ENCODE assay signal across 8 cellular contexts in genomic region chrX:39688576-39689373, GRCh38.
DNase-seq lines count a peak whose midpoint lies in the region; ATAC-seq, FAIRE-seq and TF ChIP-seq lines count a peak whose summit lies in the region.

No MANE protein-coding gene starts in this region.

- H3K18ac ChIP-seq in neuronal stem cell (ENCODE audit: low read length) = peak overlapping the region; percentile 94

- no peaks in the 10 kb centered on the region for H3K79me1 ChIP-seq in neuronal stem cell (ENCODE audit: low read depth, low read length)

- H3K4me1 ChIP-seq in gastroesophageal sphincter = peaks cover 0 to 25% (median 4%) of the 10 kb centered on the region in 3 donors
- H3K4me1 ChIP-seq in neuronal stem cell (ENCODE audit: control insufficient read depth in 2 of 2, insufficient read depth in 1 of 2, low read depth in 1 of 2, low read length in 2 of 2) = peaks cover 2 to 10% of the 10 kb centered on the region in 2 donors

- H2BK12ac ChIP-seq in neuronal stem cell (ENCODE audit: low read length) = no peak overlapping the region

- in situ Hi-C loops in G401 (cut with HindIII; ENCODE audit: low sequenced_read_pairs) = no loop called here

- DNase-seq in G401 (ENCODE audit: low spot score) = peak; percentile 3
- peak; percentile 15 to 51 for DNase-seq in NCI-H1930 (lab: John Stamatoyannopoulos, UW)
- peak; percentile 71 for DNase-seq in neuronal stem cell (ENCODE audit: low spot score)
- DNase-seq in HTR-8/SVneo (ENCODE audit: insufficient read length, low spot score) = no peak

- no CpG with 5 or more reads among the region's 100 CpGs for WGBS in gastroesophageal sphincter (ENCODE audit: low coverage in 1 of 2), 2 donors
- no CpG with 5 or more reads among the region's 100 CpGs for WGBS in neuronal stem cell (ENCODE audit: extremely low coverage in 2 of 2, insufficient read length in 2 of 2, insufficient replicate concordance in 1 of 2), 2 donors

- no peak for TF ChIP-seq EP300 in gastroesophageal sphincter (IDR thresholded peaks at IDR 0.05)

- H3K9me3 ChIP-seq in gastroesophageal sphincter = no peaks in the 10 kb centered on the region
- H3K9me3 ChIP-seq in neuronal stem cell (replicated peaks in 1 of 2; ENCODE audit: control insufficient read depth in 2 of 2, insufficient read depth in 1 of 2, low read depth in 1 of 2, low read length in 2 of 2) = no peaks in the 10 kb centered on the region

- peak; percentile 8 to 15 for TF ChIP-seq POLR2A in gastroesophageal sphincter (IDR thresholded peaks at IDR 0.05)

- peaks cover 19% of the 10 kb centered on the region for H3K27me3 Mint-ChIP-seq in activated T-helper 17 cell treated with anti-CD3 and anti-CD28 coated beads, Interleukin-2, amount 50 U/mL, for 72 hours

- H2AK5ac ChIP-seq in neuronal stem cell (ENCODE audit: low read depth, low read length) = no peak overlapping the region

- no peak overlapping the region for H4K91ac ChIP-seq in neuronal stem cell (ENCODE audit: low read depth, low read length, poor library complexity)

- peak overlapping the region; percentile 98 for H4K8ac ChIP-seq in neuronal stem cell (ENCODE audit: low read depth, low read length)

- H2BK15ac ChIP-seq in neuronal stem cell (ENCODE audit: low read length) = no peak overlapping the region

- H3K36me3 ChIP-seq in gastroesophageal sphincter (no peaks in the 10 kb centered on the region), neuronal stem cell (replicated peaks in 1 of 2; ENCODE audit: control insufficient read depth in 2 of 2, insufficient read depth in 2 of 2, low read length in 2 of 2) (no peaks in the 10 kb centered on the region)

- no peaks in the 10 kb centered on the region for H3K4me1 Mint-ChIP-seq in activated T-helper 17 cell treated with anti-CD3 and anti-CD28 coated beads, Interleukin-2, amount 50 U/mL, for 72 hours

- H3K23ac ChIP-seq in neuronal stem cell (ENCODE audit: low read depth, low read length, poor library complexity) = no peak overlapping the region

- no peaks in the 10 kb centered on the region for H3K36me3 Mint-ChIP-seq in activated T-helper 17 cell treated with anti-CD3 and anti-CD28 coated beads, Interleukin-2, amount 50 U/mL, for 72 hours (ENCODE audit: low read depth)

- no peaks in the 10 kb centered on the region for H3K27me3 ChIP-seq in gastroesophageal sphincter
- H3K27me3 ChIP-seq in neuronal stem cell (ENCODE audit: control insufficient read depth in 3 of 3, insufficient read depth in 3 of 3, low read depth in 1 of 3, low read length in 3 of 3) = peaks cover 0 to 29% (median 0%) of the 10 kb centered on the region in 3 experiments

- H3K4me2 ChIP-seq in neuronal stem cell (ENCODE audit: insufficient read depth, low read length, poor library complexity, severe bottlenecking) = peak overlapping the region; percentile 62

- H2BK5ac ChIP-seq in neuronal stem cell (ENCODE audit: low read length) = peak overlapping the region; percentile 93

- no peaks in the 10 kb centered on the region for H3K9me3 Mint-ChIP-seq in activated T-helper 17 cell treated with anti-CD3 and anti-CD28 coated beads, Interleukin-2, amount 50 U/mL, for 72 hours

- peak overlapping the region; percentile 77 for H3K9ac ChIP-seq in neuronal stem cell (ENCODE audit: low read depth, low read length, poor library complexity)

- H3K27ac Mint-ChIP-seq in activated T-helper 17 cell treated with anti-CD3 and anti-CD28 coated beads, Interleukin-2, amount 50 U/mL, for 72 hours = no peak overlapping the region

- H3K4me3 ChIP-seq in gastroesophageal sphincter = peak overlapping the region; percentile 41 to 57
- peak overlapping the region; percentile 34 to 75 for H3K4me3 ChIP-seq in neuronal stem cell (ENCODE audit: low read length in 2 of 2)

- H3K14ac ChIP-seq in neuronal stem cell (ENCODE audit: low read length) = peak overlapping the region; percentile 21

- peak overlapping the region; percentile 93 for H2AFZ ChIP-seq in neuronal stem cell (ENCODE audit: low read length)

- peak; percentile 58 for ATAC-seq in activated T-helper 17 cell treated with anti-CD3 and anti-CD28 coated beads, Interleukin-2, amount 50 U/mL, for 72 hours (replicated peaks)
- ATAC-seq in gastroesophageal sphincter (peak; percentile 92), HG03159 (IDR thresholded peaks at IDR 0.05; ENCODE audit: unreplicated experiment) (no peak), GM21529 (IDR thresholded peaks at IDR 0.05; ENCODE audit: unreplicated experiment) (no peak)

- no peak for TF ChIP-seq CTCF in gastroesophageal sphincter (IDR thresholded peaks at IDR 0.05)

- H3K27ac ChIP-seq in gastroesophageal sphincter = peak overlapping the region; percentile 4 to 80 (median 64)
- peak overlapping the region; percentile 27 for H3K27ac ChIP-seq in neuronal stem cell (replicated peaks; ENCODE audit: low read length)

- H3K4me3 Mint-ChIP-seq in activated T-helper 17 cell treated with anti-CD3 and anti-CD28 coated beads, Interleukin-2, amount 50 U/mL, for 72 hours = no peak overlapping the region

- FAIRE-seq in HTR-8/SVneo (lab: Jason Lieb, UNC) = no peak

- no peak overlapping the region for H3K4ac ChIP-seq in neuronal stem cell (ENCODE audit: low read length)

- peak overlapping the region; percentile 72 for H2BK120ac ChIP-seq in neuronal stem cell (ENCODE audit: low read depth, low read length)

Comparison
In these comparisons a context has a peak if more than half of its experiments do, and no peak if none do; other contexts are left out.
1. ATAC-seq: peak in activated T-helper 17 cell treated with anti-CD3 and anti-CD28 coated beads, Interleukin-2, amount 50 U/mL, for 72 hours (single experiment) and gastroesophageal sphincter (single experiment); none in HG03159 (single experiment) and GM21529 (single experiment).